ENCODE assay signal across 19 cellular contexts in the genomic region with DNA sequence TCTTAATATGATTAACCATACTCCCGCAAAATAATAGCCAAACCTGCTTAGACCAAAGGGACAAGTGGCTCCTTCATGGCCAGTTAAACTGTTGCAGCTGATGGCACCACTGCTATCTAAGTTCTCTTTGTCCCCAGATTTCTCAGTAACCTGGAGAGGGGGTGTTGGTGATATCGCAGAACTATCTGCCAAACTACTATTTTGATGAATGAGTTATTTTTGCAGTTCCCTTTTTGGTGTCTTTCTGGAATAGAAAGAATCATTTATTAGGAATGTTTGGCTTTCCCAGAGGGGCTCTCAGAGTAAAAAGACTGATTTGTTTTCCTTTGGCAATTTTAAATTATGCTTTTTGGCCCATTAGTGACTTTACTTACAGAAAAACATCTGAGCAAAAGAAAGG. TPM values are rescaled to one million over a fixed set of nuclear protein-coding genes. Genes with fewer than 3 reads are reported as not detected.
DNase-seq lines count a peak whose midpoint lies in the region; ATAC-seq and TF ChIP-seq lines count a peak whose summit lies in the region.
"Had no signal": no experiment of that assay in that cellular context is flagged by ENCODE, and none has a peak within 500 bp of the region (broad histone marks: within the 10 kb centered on the region; RNA-seq: fewer than 3 reads in every experiment).

No MANE protein-coding gene starts in this region.

- DNase-seq in CD1c-positive myeloid dendritic cell (ENCODE audit: extremely low spot score): peak; percentile 15
- DNase-seq in RWPE2 (ENCODE audit: low spot score): no peak
- no peak for DNase-seq in mesendoderm
- no peak for DNase-seq in OCI-M1 (lab: John Stamatoyannopoulos, UW)
- no peak for DNase-seq in stimulated activated CD4-positive, alpha-beta T cell treated with anti-CD3 and anti-CD28 coated beads, Interleukin-4, amount 100 ng/mL, for 24 hours
- DNase-seq in NK-92 (lab: John Stamatoyannopoulos, UW; ENCODE audit: unreplicated experiment): no peak
- DNase-seq: ACHN; BE2C; C1 segment of cervical spinal cord; Calu3; CD4-positive, alpha-beta memory T cell; DMS79 treated with DMSO at 0.1 percent for 48 hours; GF-D8; GOT3; H7; HFFc6 had no signal

- no peak overlapping the region for H4K8ac ChIP-seq in mesendoderm (ENCODE audit: low read depth, low read length)

- peak overlapping the region; percentile 46 for H3K27ac Mint-ChIP-seq in dendritic cell treated with granulocyte-macrophage colony-stimulating factor and Interleukin-4, amounts not matched to agents 40 ng/mL and 50 ng/mL, for 4 days
- H3K27ac Mint-ChIP-seq: CD4-positive, alpha-beta memory T cell; IgD-negative memory B cell had no signal

- no peak overlapping the region for H3K23ac ChIP-seq in mesendoderm (ENCODE audit: low read length)

- TF ChIP-seq CTCF in RWPE2 (IDR thresholded peaks at IDR 0.05; ENCODE audit: poor library complexity, severe bottlenecking): no peak

- peaks cover 38% of the 10 kb centered on the region for H3K4me1 ChIP-seq in RWPE2 (ENCODE audit: insufficient read depth, poor library complexity, severe bottlenecking)
- H3K4me1 ChIP-seq in mesendoderm (ENCODE audit: control insufficient read depth, low read depth, low read length): peaks cover 21% of the 10 kb centered on the region
- H3K4me1 ChIP-seq: BE2C had no signal

- H2BK15ac ChIP-seq in mesendoderm (replicated peaks; ENCODE audit: low read depth): no peak overlapping the region

- H3K4me2 ChIP-seq in mesendoderm (ENCODE audit: low read length): no peak overlapping the region

- H2AK5ac ChIP-seq in mesendoderm (ENCODE audit: low read length): no peak overlapping the region

- H3K4me1 Mint-ChIP-seq in dendritic cell treated with granulocyte-macrophage colony-stimulating factor and Interleukin-4, amounts not matched to agents 40 ng/mL and 50 ng/mL, for 4 days (ENCODE audit: low read depth): peaks cover 62% of the 10 kb centered on the region

- intact Hi-C loops in dendritic cell treated with granulocyte-macrophage colony-stimulating factor and Interleukin-4, amounts not matched to agents 40 ng/mL and 50 ng/mL, for 4 days (cut with micrococcal nuclease): loop anchor here (5.0 kb wide), 1 partner anchor 153 kb away; no protein-coding TSS in a partner anchor

- no peak overlapping the region for H3K4ac ChIP-seq in mesendoderm (ENCODE audit: low read depth, low read length)

- no peak overlapping the region for H2BK120ac ChIP-seq in mesendoderm (ENCODE audit: low read depth, low read length)

- H3K56ac ChIP-seq in mesendoderm (ENCODE audit: low read length): no peak overlapping the region

- H4K5ac ChIP-seq in mesendoderm (ENCODE audit: low read length): no peak overlapping the region

- H3K27ac ChIP-seq in RWPE2 (ENCODE audit: poor library complexity, severe bottlenecking): peak overlapping the region; percentile 64
- H3K27ac ChIP-seq in mesendoderm (ENCODE audit: low read depth, low read length): no peak overlapping the region

- H2BK5ac ChIP-seq in mesendoderm (ENCODE audit: low read length): no peak overlapping the region

- H3K27me3 ChIP-seq in RWPE2 (ENCODE audit: insufficient read depth, poor library complexity, severe bottlenecking) (no peaks in the 10 kb centered on the region), mesendoderm (ENCODE audit: insufficient read depth, low read length, poor library complexity) (no peaks in the 10 kb centered on the region)
- H3K27me3 ChIP-seq: BE2C had no signal

- H3K4me3 ChIP-seq in RWPE2 (ENCODE audit: severe bottlenecking) (no peak overlapping the region), mesendoderm (ENCODE audit: low read length) (no peak overlapping the region)

- no peak overlapping the region for H3K4me3 Mint-ChIP-seq in dendritic cell treated with granulocyte-macrophage colony-stimulating factor and Interleukin-4, amounts not matched to agents 40 ng/mL and 50 ng/mL, for 4 days
- H3K4me3 Mint-ChIP-seq: CD4-positive, alpha-beta memory T cell; HFFc6; IgD-negative memory B cell had no signal

- no peaks in the 10 kb centered on the region for H3K36me3 ChIP-seq in RWPE2 (ENCODE audit: low read depth)
- no peaks in the 10 kb centered on the region for H3K36me3 ChIP-seq in mesendoderm (ENCODE audit: control insufficient read depth, insufficient read depth, low read length)
- H3K36me3 ChIP-seq: BE2C had no signal

- no peaks in the 10 kb centered on the region for H3K79me2 ChIP-seq in mesendoderm (ENCODE audit: control insufficient read depth, insufficient read depth, low read length)

- no peak for ATAC-seq in RWPE2 (ENCODE audit: low read depth)
- ATAC-seq: HCT116 had no signal

- H3K9ac ChIP-seq in mesendoderm (ENCODE audit: low read length): no peak overlapping the region

- peak overlapping the region; percentile 53 for H3K18ac ChIP-seq in mesendoderm (ENCODE audit: low read length)

- no peaks in the 10 kb centered on the region for H3K9me3 Mint-ChIP-seq in dendritic cell treated with granulocyte-macrophage colony-stimulating factor and Interleukin-4, amounts not matched to agents 40 ng/mL and 50 ng/mL, for 4 days
- H3K9me3 Mint-ChIP-seq: CD4-positive, alpha-beta memory T cell; HFFc6; IgD-negative memory B cell had no signal

- H3K36me3 Mint-ChIP-seq in dendritic cell treated with granulocyte-macrophage colony-stimulating factor and Interleukin-4, amounts not matched to agents 40 ng/mL and 50 ng/mL, for 4 days (ENCODE audit: low read depth): no peaks in the 10 kb centered on the region
- H3K36me3 Mint-ChIP-seq: CD4-positive, alpha-beta memory T cell; IgD-negative memory B cell had no signal

- H3K9me3 ChIP-seq in RWPE2 (ENCODE audit: severe bottlenecking): no peaks in the 10 kb centered on the region
- H3K9me3 ChIP-seq: BE2C had no signal

- no peaks in the 10 kb centered on the region for H3K27me3 Mint-ChIP-seq in dendritic cell treated with granulocyte-macrophage colony-stimulating factor and Interleukin-4, amounts not matched to agents 40 ng/mL and 50 ng/mL, for 4 days

- H3K79me1 ChIP-seq in mesendoderm (ENCODE audit: low read length): no peaks in the 10 kb centered on the region

- no CpG with 5 or more reads among the region's 2 CpGs for WGBS in mesendoderm (ENCODE audit: extremely low coverage, insufficient coverage, low lambda C conversion rate)

RNA-seq across cellular contexts. Expression of a gene that starts 33.0 kb away (rescaled TPM):
- polyA plus RNA-seq in mesendoderm (2013, experiment 1 of 2): 0.14 TPM
- 0.08 TPM for polyA plus RNA-seq in mesendoderm (2013, experiment 2 of 2)
- polyA plus RNA-seq: CD4-positive, alpha-beta memory T cell; IgD-negative memory B cell had no signal
